ENCODE assay signal across 8 cellular contexts in the genomic region with DNA sequence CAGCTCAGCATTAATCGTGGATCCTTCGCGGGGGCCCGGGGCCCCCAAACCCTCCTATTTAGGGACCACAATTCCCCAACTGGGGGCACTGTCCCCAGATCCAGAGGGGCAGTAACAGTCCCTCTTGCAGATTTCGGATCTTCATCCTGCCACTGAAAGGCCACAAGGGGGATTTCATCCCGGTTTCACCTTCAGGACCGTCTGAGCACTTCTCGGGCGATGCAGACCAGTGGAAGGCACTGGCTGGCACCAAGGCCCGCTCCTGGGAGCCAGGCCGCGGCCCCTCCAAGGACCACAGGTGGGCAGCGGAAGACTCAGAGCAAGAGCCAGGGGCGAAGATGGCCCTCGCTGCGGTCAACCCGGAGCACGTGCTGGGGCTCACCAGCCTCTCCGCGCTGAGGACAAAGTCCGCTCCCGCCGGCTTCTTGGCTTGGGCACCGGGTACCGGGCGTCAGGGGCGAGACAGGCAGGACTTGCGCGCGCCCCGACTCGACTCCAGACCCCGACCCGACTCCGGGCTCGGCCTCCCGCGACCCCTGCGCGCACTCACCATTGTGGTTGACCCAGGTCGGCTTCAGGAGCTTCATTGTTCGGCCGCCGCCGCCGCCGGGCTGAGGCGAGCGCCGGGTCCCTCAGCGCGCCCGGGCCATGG. TPM values are rescaled to one million over a fixed set of nuclear protein-coding genes. Genes with fewer than 3 reads are reported as not detected.
DNase-seq lines count a peak whose midpoint lies in the region; ATAC-seq and TF ChIP-seq lines count a peak whose summit lies in the region.

No MANE protein-coding gene starts in this region.

- H3K9me3 ChIP-seq in DND-41 (ENCODE audit: insufficient read depth, low read length, severe bottlenecking) (no peaks in the 10 kb centered on the region), HAP-1 (no peaks in the 10 kb centered on the region), colonic mucosa (no peaks in the 10 kb centered on the region), testis (no peaks in the 10 kb centered on the region)

- H3K9ac ChIP-seq in DND-41 (ENCODE audit: low read depth, low read length) (peak overlapping the region; percentile 100), colonic mucosa (ENCODE audit: low read depth in 2 of 2, low read length in 2 of 2) (peak overlapping the region; percentile 88 to 96)

- peaks cover 41% of the 10 kb centered on the region for H4K20me1 ChIP-seq in DND-41 (ENCODE audit: insufficient read depth, low read length)

- CTCF ChIA-PET in RWPE1 (lab: Yijun Ruan, JAX): interaction anchor here (0.7 kb wide), 1 partner anchor 49 kb away, joined by 4 read pairs; a partner anchor contains a TSS

- POLR2A ChIA-PET in RWPE1 (lab: Yijun Ruan, JAX; ENCODE audit: low non-redundant PET): interaction anchor here (1.0 kb wide), 1 partner anchor 252 kb away, joined by 3 read pairs; no protein-coding TSS in a partner anchor

- in situ Hi-C loops in HAP-1 (cut with MboI; ENCODE audit: low sequenced_read_pairs): loop anchor here (25.0 kb wide), 2 partner anchors 431 to 469 kb away; a partner anchor contains a TSS

- H3K4me2 ChIP-seq in DND-41 (ENCODE audit: insufficient read depth, low read length): peak overlapping the region; percentile 87

- H3K27ac ChIP-seq in DND-41 (ENCODE audit: low read length): peak overlapping the region; percentile 74
- H3K27ac ChIP-seq in RWPE1: peak overlapping the region; percentile 96
- H3K27ac ChIP-seq in colonic mucosa: peak overlapping the region; percentile 29
- peak overlapping the region; percentile 2 to 59 for H3K27ac ChIP-seq in testis

- peak; percentile 44 for TF ChIP-seq CTCF in DND-41 (IDR thresholded peaks at IDR 0.05; ENCODE audit: borderline replicate concordance, extremely low read depth, low read length, poor library complexity, severe bottlenecking)
- TF ChIP-seq CTCF in RWPE1 (conservative IDR thresholded peaks at IDR 0.05; ENCODE audit: low read depth): no peak
- no peak for TF ChIP-seq CTCF in colonic mucosa (IDR thresholded peaks at IDR 0.05)
- TF ChIP-seq CTCF in lower leg skin (IDR thresholded peaks at IDR 0.05): no peak
- no peak for TF ChIP-seq CTCF in testis (IDR thresholded peaks at IDR 0.05)

- peaks cover 60% of the 10 kb centered on the region for H3K4me1 ChIP-seq in DND-41 (ENCODE audit: insufficient read depth, low read length)
- H3K4me1 ChIP-seq in HAP-1: peaks cover 13% of the 10 kb centered on the region
- peaks cover 2% of the 10 kb centered on the region for H3K4me1 ChIP-seq in colonic mucosa
- peaks cover 19% of the 10 kb centered on the region for H3K4me1 ChIP-seq in testis

- H3K4me3 ChIP-seq in DND-41 (ENCODE audit: low read depth in 1 of 2, low read length in 2 of 2): peak overlapping the region; percentile 92 to 96
- peak overlapping the region; percentile 89 for H3K4me3 ChIP-seq in HAP-1
- peak overlapping the region; percentile 59 for H3K4me3 ChIP-seq in colonic mucosa
- H3K4me3 ChIP-seq in lower leg skin (ENCODE audit: low read depth, poor library complexity, severe bottlenecking): peak overlapping the region; percentile 92
- peak overlapping the region; percentile 72 to 91 for H3K4me3 ChIP-seq in testis

- intact Hi-C loops in colonic mucosa (cut with DNase I) (no loop called here), lower leg skin (cut with DNase I; ENCODE audit: low total_unique reads) (no loop called here), testis (cut with DNase I; ENCODE audit: low total_unique reads) (no loop called here)

- H3K79me2 ChIP-seq in DND-41 (ENCODE audit: insufficient read depth, low read length): peaks cover 77% of the 10 kb centered on the region

- H2AFZ ChIP-seq in DND-41 (ENCODE audit: low read depth, low read length): peak overlapping the region; percentile 49

- DNase-seq in DND-41 (no peak), HAP-1 (ENCODE audit: low spot score in 2 of 2) (peak in 1 of 2 experiments; percentile 42), RWPE1 (ENCODE audit: low spot score) (no peak), colonic mucosa (peak; percentile 79), lower leg skin (ENCODE audit: low spot score in 2 of 2) (peak in 1 of 2 donors; percentile 87), testis (peak; percentile 48), OCI-M2 (lab: John Stamatoyannopoulos, UW; ENCODE audit: unreplicated experiment) (no peak)

- H3K27me3 ChIP-seq in DND-41 (ENCODE audit: insufficient read depth, low read length, poor library complexity) (no peaks in the 10 kb centered on the region), HAP-1 (ENCODE audit: low read depth) (no peaks in the 10 kb centered on the region), colonic mucosa (no peaks in the 10 kb centered on the region), testis (no peaks in the 10 kb centered on the region)

- no peak for ATAC-seq in DND-41 (ENCODE audit: insufficient read depth, low read depth)
- no peak for ATAC-seq in HG02852 (IDR thresholded peaks at IDR 0.05; ENCODE audit: unreplicated experiment)

- 0% methylated on average over 6 to 39 of the region's 53 CpGs for WGBS in lower leg skin, 2 donors
- WGBS in testis, 2 donors: 0% methylated on average over 11 to 46 of the region's 53 CpGs

- peaks cover 47% of the 10 kb centered on the region for H3K36me3 ChIP-seq in DND-41 (ENCODE audit: insufficient read depth, low read length)
- H3K36me3 ChIP-seq in HAP-1 (replicated peaks): peaks cover 33% of the 10 kb centered on the region
- H3K36me3 ChIP-seq in colonic mucosa: no peaks in the 10 kb centered on the region
- no peaks in the 10 kb centered on the region for H3K36me3 ChIP-seq in testis (ENCODE audit: low read depth, missing control alignments)

- TF ChIP-seq POLR2A in lower leg skin (IDR thresholded peaks at IDR 0.05) (no peak), testis (IDR thresholded peaks at IDR 0.05) (no peak)

RNA-seq across cellular contexts. Expression of a gene that starts 0.5 kb away (rescaled TPM):
- total RNA-seq in colonic mucosa (10 to 100 TPM; 22.3 to 41.5 TPM), lower leg skin (10 to 100 TPM; 11.5 to 21.1 (median 18.2) TPM), testis (10 to 100 TPM; 21.8 to 25.7 TPM)
- polyA plus RNA-seq in testis (ENCODE audit: insufficient read depth, low read depth, low replicate concordance): 17.7 TPM

RNA-seq across cellular contexts. Expression of a gene that starts 1.3 kb away (rescaled TPM):
- total RNA-seq in colonic mucosa: 10 to 100 TPM; 16.1 to 24.7 TPM
- total RNA-seq in lower leg skin: 10 to 100 TPM; 19.6 to 33.9 (median 23.4) TPM
- 10 to 100 TPM; 28.9 to 29.2 TPM for total RNA-seq in testis
- polyA plus RNA-seq in testis (ENCODE audit: insufficient read depth, low read depth, low replicate concordance): 53.8 TPM

RNA-seq across cellular contexts. Expression of a gene that starts 16.5 kb away (rescaled TPM):
- total RNA-seq in colonic mucosa (10 to 100 TPM; 21.6 to 21.8 TPM), lower leg skin (10 to 100 TPM; 31.0 to 50.4 (median 42.1) TPM), testis (10 to 100 TPM; 60.9 to 64.1 TPM)
- polyA plus RNA-seq in testis (ENCODE audit: insufficient read depth, low read depth, low replicate concordance): 38.7 TPM

RNA-seq across cellular contexts. Expression of a gene that starts 48.0 kb away (rescaled TPM):
- total RNA-seq in colonic mucosa: 10 to 100 TPM; 45.7 to 73.6 TPM
- 10 to 100 TPM; 21.9 to 40.9 (median 34.5) TPM for total RNA-seq in lower leg skin
- 10 to 100 TPM; 46.1 to 54.5 TPM for total RNA-seq in testis
- 86.6 TPM for polyA plus RNA-seq in testis (ENCODE audit: insufficient read depth, low read depth, low replicate concordance)

RNA-seq across cellular contexts. Expression of a gene that starts 48.7 kb away (rescaled TPM):
- total RNA-seq in colonic mucosa (10 to 100 TPM in 1 of 2 donors, 1 to 10 TPM in 1; 5.1 to 35.9 TPM), lower leg skin (1 to 10 TPM in 3 of 4 donors, under 1 TPM in 1; 0.39 to 3.9 (median 2.0) TPM), testis (10 to 100 TPM; 38.8 to 43.7 TPM)
- 47.2 TPM for polyA plus RNA-seq in testis (ENCODE audit: insufficient read depth, low read depth, low replicate concordance)

Comparison
In these comparisons a context has a peak if more than half of its experiments do, and no peak if none do; other contexts are left out.
1. DNase-seq: peak in colonic mucosa (single experiment) and testis (single experiment); none in DND-41 (single experiment), RWPE1 (single experiment) and OCI-M2 (single experiment).
2. H3K27ac ChIP-seq: peak in every context shown above with its lines; median percentile 96 in RWPE1; 74 in DND-41; 30 in testis; 29 in colonic mucosa.
3. Peak in every context shown above with its lines, with median percentiles within 50 percentile points of each other: H3K4me3 ChIP-seq.